ENCODE assay signal across 35 cellular contexts in the genomic region with DNA sequence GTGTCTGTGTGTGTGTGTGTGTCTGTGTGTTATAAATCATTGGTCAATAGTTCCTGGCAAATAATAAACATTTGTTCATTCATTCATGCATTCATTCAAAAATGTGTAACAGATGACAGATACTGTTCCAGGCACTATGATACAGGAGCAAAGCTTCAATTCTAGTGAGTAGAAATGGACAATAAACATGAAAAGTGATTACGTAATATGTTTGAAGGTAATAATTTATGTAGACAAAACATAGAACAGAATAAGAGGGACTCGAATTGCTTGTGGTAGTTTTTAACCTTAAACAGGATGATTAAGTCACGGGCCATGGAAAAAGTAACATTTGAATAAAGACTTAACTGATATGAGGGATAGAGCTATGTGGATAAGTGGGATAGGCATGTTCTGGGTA.
"Had no signal": no experiment of that assay in that cellular context is flagged by ENCODE, and none has a peak within 500 bp of the region (broad histone marks: within the 10 kb centered on the region; RNA-seq: fewer than 3 reads in every experiment).

No MANE protein-coding gene starts in this region.

- H3K27me3 ChIP-seq: MG63 had no signal

- H3K36me3 ChIP-seq: MG63 had no signal

- DNase-seq: Karpas-422, Kasumi-1, MG63, MM.1S, MV-4-11, NCI-H1048, NCI-H1092, NCI-H1092 treated with DMSO at 0.1 percent for 48 hours, NCI-H1105, NCI-H1105 treated with DMSO at 0.1 percent for 48 hours, NCI-H1417, NCI-H1417 treated with DMSO at 0.1 percent for 48 hours, NCI-H1436, NCI-H1436 treated with DMSO at 0.1 percent for 48 hours, NCI-H146, NCI-H1694, NCI-H1694 treated with DMSO at 0.1 percent for 48 hours, NCI-H187, NCI-H187 treated with DMSO at 0.1 percent for 48 hours, NCI-H1930, NCI-H2029, NCI-H2029 treated with DMSO at 0.1 percent for 48 hours, NCI-H2081, NCI-H2081 treated with DMSO at 0.1 percent for 48 hours, NCI-H2107, NCI-H2171, NCI-H2171 treated with DMSO at 0.1 percent for 48 hours, NCI-H2227 treated with DMSO at 0.1 percent for 48 hours, NCI-H226, NCI-H345, NCI-H446, NCI-H446 treated with DMSO at 0.1 percent for 48 hours, NCI-H510A, NCI-H510A treated with DMSO at 0.1 percent for 48 hours, NCI-H524 had no signal

- H3K4me3 ChIP-seq: MG63 had no signal

- H3K9me3 ChIP-seq: MG63 had no signal
